Comparison of ENCODE assay signal across 21 cellular contexts in genomic region chr22:43572710-43573109, GRCh38.
"Had no signal": no experiment of that assay in that cellular context is flagged by ENCODE, and none has a peak within 500 bp of the region (broad histone marks: within the 10 kb centered on the region; RNA-seq: fewer than 3 reads in every experiment).

No MANE protein-coding gene starts in this region.

- DNase-seq: dermis blood vessel endothelial cell; dorsolateral prefrontal cortex; effector CD4-positive, alpha-beta T cell; effector memory CD4-positive, alpha-beta T cell; esophagus squamous epithelium; foreskin fibroblast; foreskin melanocyte; gastrocnemius medialis; glutamatergic neuron; head of caudate nucleus; heart right ventricle; hippocampal formation; left cardiac atrium; left lung; left ventricle myocardium superior; lower lobe of right lung; mesenchymal stem cell; mucosa of descending colon; naive B cell had no signal

- ATAC-seq: gastrocnemius medialis, heart right ventricle, left cardiac atrium, left lung, left ventricle myocardium superior, lower lobe of right lung, mucosa of descending colon had no signal

- H3K4me1 ChIP-seq: esophagus squamous epithelium, gastrocnemius medialis, heart right ventricle, left lung, lower lobe of right lung had no signal

- H3K27ac Mint-ChIP-seq: mesothelial cell of epicardium had no signal

- H3K27me3 ChIP-seq: dorsolateral prefrontal cortex, gastrocnemius medialis had no signal

- H3K9me3 Mint-ChIP-seq: mesothelial cell of epicardium, naive B cell had no signal

- H3K9me3 ChIP-seq: esophagus squamous epithelium, gastrocnemius medialis, heart right ventricle, left lung, lower lobe of right lung, mucosa of descending colon had no signal

- H3K4me1 Mint-ChIP-seq: mesothelial cell of epicardium, naive B cell had no signal

- H3K4me3 Mint-ChIP-seq: mesothelial cell of epicardium, naive B cell had no signal

- H3K36me3 ChIP-seq: esophagus squamous epithelium, gastrocnemius medialis, heart right ventricle, left lung, lower lobe of right lung had no signal

- H3K4me3 ChIP-seq: coronary artery, dorsolateral prefrontal cortex, esophagus squamous epithelium, gastrocnemius medialis, heart right ventricle, left lung, lower lobe of right lung, mucosa of descending colon had no signal

- H3K36me3 Mint-ChIP-seq: mesothelial cell of epicardium, naive B cell had no signal

- H3K27ac ChIP-seq: coronary artery, dorsolateral prefrontal cortex, esophagus squamous epithelium, gastrocnemius medialis, heart right ventricle, left lung, lower lobe of right lung had no signal
